ENCODE assay signal across 1 cellular context in the genomic region with DNA sequence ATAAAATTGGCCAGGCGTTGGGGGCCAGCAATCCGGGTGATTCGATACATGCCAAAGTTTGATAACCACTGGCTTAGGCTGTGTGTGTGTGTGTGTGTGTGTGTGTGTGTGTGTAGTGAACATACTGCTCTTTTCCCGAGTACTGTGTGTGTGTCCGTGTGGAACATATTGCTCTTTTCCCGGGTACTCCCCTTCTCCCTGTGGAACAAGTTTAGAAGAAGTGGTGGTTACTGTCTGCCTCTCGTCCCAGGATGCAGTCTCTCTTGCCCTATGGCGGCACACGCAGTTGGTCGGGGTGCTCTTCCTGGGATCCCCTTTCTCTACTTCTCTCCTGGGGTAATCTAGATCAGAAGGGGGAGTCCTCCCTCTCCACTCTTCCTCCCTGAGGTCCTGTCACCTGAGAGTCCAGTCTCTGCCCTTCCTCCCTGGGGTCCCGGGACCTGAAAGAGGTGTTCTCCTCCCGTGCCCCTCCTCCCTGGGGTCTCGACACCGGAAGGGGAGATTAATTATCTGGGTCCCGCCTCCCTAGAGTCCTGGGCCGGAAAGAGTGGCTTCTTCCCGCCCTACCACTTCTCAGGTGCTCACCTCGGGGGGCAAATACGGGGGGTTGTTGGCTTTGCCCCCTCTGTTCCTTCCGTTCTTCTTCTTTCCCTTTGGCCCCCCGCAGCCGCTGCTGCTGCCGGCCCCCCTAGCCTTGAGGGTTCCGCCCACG.
TF ChIP-seq lines count a peak whose summit lies in the region.

No MANE protein-coding gene starts in this region.

TF ChIP-seq in GM12878, 131 proteins besides CTCF, POLR2A, EP300 and RAD21 (continues in another document):
- peak; percentile 68; the same call in 1 of the 2 replicates for TF ChIP-seq GABPA (IDR thresholded peaks at IDR 0.05; ENCODE audit: low read depth)
- TF ChIP-seq FOS (IDR thresholded peaks at IDR 0.05; ENCODE audit: borderline replicate concordance, extremely low read depth, insufficient read length) = no peak
- TF ChIP-seq, protein P1, sequence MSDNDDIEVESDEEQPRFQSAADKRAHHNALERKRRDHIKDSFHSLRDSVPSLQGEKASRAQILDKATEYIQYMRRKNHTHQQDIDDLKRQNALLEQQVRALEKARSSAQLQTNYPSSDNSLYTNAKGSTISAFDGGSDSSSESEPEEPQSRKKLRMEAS (IDR thresholded peaks at IDR 0.05; ENCODE audit: low read depth, low read length) = peak; percentile 36; the same call in 1 of the 2 replicates
- no peak for TF ChIP-seq JUND (IDR thresholded peaks at IDR 0.05; ENCODE audit: low read depth, low read length)
- TF ChIP-seq, protein P2, sequence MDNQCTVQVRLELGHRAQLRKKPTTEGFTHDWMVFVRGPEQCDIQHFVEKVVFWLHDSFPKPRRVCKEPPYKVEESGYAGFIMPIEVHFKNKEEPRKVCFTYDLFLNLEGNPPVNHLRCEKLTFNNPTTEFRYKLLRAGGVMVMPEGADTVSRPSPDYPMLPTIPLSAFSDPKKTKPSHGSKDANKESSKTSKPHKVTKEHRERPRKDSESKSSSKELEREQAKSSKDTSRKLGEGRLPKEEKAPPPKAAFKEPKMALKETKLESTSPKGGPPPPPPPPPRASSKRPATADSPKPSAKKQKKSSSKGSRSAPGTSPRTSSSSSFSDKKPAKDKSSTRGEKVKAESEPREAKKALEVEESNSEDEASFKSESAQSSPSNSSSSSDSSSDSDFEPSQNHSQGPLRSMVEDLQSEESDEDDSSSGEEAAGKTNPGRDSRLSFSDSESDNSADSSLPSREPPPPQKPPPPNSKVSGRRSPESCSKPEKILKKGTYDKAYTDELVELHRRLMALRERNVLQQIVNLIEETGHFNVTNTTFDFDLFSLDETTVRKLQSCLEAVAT (IDR thresholded peaks at IDR 0.05) = 0 out of 2 replicates have a peak, but pooled peaks have one; percentile 48
- no peak for TF ChIP-seq YBX1 (IDR thresholded peaks at IDR 0.05)
- no peak for TF ChIP-seq IKZF1 (conservative IDR thresholded peaks at IDR 0.05)
- TF ChIP-seq, protein P3, sequence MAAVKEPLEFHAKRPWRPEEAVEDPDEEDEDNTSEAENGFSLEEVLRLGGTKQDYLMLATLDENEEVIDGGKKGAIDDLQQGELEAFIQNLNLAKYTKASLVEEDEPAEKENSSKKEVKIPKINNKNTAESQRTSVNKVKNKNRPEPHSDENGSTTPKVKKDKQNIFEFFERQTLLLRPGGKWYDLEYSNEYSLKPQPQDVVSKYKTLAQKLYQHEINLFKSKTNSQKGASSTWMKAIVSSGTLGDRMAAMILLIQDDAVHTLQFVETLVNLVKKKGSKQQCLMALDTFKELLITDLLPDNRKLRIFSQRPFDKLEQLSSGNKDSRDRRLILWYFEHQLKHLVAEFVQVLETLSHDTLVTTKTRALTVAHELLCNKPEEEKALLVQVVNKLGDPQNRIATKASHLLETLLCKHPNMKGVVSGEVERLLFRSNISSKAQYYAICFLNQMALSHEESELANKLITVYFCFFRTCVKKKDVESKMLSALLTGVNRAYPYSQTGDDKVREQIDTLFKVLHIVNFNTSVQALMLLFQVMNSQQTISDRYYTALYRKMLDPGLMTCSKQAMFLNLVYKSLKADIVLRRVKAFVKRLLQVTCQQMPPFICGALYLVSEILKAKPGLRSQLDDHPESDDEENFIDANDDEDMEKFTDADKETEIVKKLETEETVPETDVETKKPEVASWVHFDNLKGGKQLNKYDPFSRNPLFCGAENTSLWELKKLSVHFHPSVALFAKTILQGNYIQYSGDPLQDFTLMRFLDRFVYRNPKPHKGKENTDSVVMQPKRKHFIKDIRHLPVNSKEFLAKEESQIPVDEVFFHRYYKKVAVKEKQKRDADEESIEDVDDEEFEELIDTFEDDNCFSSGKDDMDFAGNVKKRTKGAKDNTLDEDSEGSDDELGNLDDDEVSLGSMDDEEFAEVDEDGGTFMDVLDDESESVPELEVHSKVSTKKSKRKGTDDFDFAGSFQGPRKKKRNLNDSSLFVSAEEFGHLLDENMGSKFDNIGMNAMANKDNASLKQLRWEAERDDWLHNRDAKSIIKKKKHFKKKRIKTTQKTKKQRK (IDR thresholded peaks at IDR 0.05; ENCODE audit: low read depth, low read length) = no peak
- TF ChIP-seq, protein P4, sequence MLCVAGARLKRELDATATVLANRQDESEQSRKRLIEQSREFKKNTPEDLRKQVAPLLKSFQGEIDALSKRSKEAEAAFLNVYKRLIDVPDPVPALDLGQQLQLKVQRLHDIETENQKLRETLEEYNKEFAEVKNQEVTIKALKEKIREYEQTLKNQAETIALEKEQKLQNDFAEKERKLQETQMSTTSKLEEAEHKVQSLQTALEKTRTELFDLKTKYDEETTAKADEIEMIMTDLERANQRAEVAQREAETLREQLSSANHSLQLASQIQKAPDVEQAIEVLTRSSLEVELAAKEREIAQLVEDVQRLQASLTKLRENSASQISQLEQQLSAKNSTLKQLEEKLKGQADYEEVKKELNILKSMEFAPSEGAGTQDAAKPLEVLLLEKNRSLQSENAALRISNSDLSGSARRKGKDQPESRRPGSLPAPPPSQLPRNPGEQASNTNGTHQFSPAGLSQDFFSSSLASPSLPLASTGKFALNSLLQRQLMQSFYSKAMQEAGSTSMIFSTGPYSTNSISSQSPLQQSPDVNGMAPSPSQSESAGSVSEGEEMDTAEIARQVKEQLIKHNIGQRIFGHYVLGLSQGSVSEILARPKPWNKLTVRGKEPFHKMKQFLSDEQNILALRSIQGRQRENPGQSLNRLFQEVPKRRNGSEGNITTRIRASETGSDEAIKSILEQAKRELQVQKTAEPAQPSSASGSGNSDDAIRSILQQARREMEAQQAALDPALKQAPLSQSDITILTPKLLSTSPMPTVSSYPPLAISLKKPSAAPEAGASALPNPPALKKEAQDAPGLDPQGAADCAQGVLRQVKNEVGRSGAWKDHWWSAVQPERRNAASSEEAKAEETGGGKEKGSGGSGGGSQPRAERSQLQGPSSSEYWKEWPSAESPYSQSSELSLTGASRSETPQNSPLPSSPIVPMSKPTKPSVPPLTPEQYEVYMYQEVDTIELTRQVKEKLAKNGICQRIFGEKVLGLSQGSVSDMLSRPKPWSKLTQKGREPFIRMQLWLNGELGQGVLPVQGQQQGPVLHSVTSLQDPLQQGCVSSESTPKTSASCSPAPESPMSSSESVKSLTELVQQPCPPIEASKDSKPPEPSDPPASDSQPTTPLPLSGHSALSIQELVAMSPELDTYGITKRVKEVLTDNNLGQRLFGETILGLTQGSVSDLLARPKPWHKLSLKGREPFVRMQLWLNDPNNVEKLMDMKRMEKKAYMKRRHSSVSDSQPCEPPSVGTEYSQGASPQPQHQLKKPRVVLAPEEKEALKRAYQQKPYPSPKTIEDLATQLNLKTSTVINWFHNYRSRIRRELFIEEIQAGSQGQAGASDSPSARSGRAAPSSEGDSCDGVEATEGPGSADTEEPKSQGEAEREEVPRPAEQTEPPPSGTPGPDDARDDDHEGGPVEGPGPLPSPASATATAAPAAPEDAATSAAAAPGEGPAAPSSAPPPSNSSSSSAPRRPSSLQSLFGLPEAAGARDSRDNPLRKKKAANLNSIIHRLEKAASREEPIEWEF (IDR thresholded peaks at IDR 0.05; ENCODE audit: insufficient replicate concordance, low read depth, low read length) = no peak
- peak; percentile 48; the same call in 1 of the 2 replicates for TF ChIP-seq RB1 (IDR thresholded peaks at IDR 0.05; ENCODE audit: borderline replicate concordance)
- TF ChIP-seq, protein P5, sequence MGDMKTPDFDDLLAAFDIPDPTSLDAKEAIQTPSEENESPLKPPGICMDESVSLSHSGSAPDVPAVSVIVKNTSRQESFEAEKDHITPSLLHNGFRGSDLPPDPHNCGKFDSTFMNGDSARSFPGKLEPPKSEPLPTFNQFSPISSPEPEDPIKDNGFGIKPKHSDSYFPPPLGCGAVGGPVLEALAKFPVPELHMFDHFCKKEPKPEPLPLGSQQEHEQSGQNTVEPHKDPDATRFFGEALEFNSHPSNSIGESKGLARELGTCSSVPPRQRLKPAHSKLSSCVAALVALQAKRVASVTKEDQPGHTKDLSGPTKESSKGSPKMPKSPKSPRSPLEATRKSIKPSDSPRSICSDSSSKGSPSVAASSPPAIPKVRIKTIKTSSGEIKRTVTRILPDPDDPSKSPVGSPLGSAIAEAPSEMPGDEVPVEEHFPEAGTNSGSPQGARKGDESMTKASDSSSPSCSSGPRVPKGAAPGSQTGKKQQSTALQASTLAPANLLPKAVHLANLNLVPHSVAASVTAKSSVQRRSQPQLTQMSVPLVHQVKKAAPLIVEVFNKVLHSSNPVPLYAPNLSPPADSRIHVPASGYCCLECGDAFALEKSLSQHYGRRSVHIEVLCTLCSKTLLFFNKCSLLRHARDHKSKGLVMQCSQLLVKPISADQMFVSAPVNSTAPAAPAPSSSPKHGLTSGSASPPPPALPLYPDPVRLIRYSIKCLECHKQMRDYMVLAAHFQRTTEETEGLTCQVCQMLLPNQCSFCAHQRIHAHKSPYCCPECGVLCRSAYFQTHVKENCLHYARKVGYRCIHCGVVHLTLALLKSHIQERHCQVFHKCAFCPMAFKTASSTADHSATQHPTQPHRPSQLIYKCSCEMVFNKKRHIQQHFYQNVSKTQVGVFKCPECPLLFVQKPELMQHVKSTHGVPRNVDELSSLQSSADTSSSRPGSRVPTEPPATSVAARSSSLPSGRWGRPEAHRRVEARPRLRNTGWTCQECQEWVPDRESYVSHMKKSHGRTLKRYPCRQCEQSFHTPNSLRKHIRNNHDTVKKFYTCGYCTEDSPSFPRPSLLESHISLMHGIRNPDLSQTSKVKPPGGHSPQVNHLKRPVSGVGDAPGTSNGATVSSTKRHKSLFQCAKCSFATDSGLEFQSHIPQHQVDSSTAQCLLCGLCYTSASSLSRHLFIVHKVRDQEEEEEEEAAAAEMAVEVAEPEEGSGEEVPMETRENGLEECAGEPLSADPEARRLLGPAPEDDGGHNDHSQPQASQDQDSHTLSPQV (IDR thresholded peaks at IDR 0.05) = no peak
- 0 out of 2 replicates have a peak, but pooled peaks have one; percentile 73 for TF ChIP-seq CHD1 (IDR thresholded peaks at IDR 0.05; ENCODE audit: low read depth, low read length)
- TF ChIP-seq EZH2 (IDR thresholded peaks at IDR 0.05; ENCODE audit: borderline replicate concordance, control insufficient read depth, low read depth, low read length) = no peak
- no peak for TF ChIP-seq SUZ12 (IDR thresholded peaks at IDR 0.05; ENCODE audit: unreplicated experiment)
- TF ChIP-seq NR2C1 (IDR thresholded peaks at IDR 0.05) = no peak
- no peak for TF ChIP-seq KDM1A (IDR thresholded peaks at IDR 0.05; ENCODE audit: borderline replicate concordance)
- TF ChIP-seq NFXL1 (IDR thresholded peaks at IDR 0.05; ENCODE audit: borderline replicate concordance) = no peak
- no peak for TF ChIP-seq YY1 (IDR thresholded peaks at IDR 0.05; ENCODE audit: low read depth, low read length)
- no peak for TF ChIP-seq TARDBP (IDR thresholded peaks at IDR 0.05; ENCODE audit: borderline replicate concordance)
- no peak for TF ChIP-seq RBBP5 (conservative IDR thresholded peaks at IDR 0.05)
- no peak for TF ChIP-seq CBX3 (IDR thresholded peaks at IDR 0.05; ENCODE audit: borderline replicate concordance, low read depth)
- TF ChIP-seq SREBF1 (IDR thresholded peaks at IDR 0.05; ENCODE audit: low read length) = no peak
- TF ChIP-seq EED (IDR thresholded peaks at IDR 0.05; ENCODE audit: low read depth) = 0 out of 2 replicates have a peak, but pooled peaks have one; percentile 14
- TF ChIP-seq RUNX3 (IDR thresholded peaks at IDR 0.05; ENCODE audit: low read length) = no peak
- no peak; the same call in 1 of the 2 replicates for TF ChIP-seq MXI1 (IDR thresholded peaks at IDR 0.05; ENCODE audit: low read depth, low read length)
- TF ChIP-seq RCOR1 (conservative IDR thresholded peaks at IDR 0.05; ENCODE audit: low read depth, low read length) = 0 out of 2 replicates have a peak, but pooled peaks have one; percentile 8
- TF ChIP-seq, protein P6, sequence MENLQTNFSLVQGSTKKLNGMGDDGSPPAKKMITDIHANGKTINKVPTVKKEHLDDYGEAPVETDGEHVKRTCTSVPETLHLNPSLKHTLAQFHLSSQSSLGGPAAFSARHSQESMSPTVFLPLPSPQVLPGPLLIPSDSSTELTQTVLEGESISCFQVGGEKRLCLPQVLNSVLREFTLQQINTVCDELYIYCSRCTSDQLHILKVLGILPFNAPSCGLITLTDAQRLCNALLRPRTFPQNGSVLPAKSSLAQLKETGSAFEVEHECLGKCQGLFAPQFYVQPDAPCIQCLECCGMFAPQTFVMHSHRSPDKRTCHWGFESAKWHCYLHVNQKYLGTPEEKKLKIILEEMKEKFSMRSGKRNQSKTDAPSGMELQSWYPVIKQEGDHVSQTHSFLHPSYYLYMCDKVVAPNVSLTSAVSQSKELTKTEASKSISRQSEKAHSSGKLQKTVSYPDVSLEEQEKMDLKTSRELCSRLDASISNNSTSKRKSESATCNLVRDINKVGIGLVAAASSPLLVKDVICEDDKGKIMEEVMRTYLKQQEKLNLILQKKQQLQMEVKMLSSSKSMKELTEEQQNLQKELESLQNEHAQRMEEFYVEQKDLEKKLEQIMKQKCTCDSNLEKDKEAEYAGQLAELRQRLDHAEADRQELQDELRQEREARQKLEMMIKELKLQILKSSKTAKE (IDR thresholded peaks at IDR 0.05; ENCODE audit: low read depth, poor library complexity, severe bottlenecking) = no peak
- TF ChIP-seq, protein P7, sequence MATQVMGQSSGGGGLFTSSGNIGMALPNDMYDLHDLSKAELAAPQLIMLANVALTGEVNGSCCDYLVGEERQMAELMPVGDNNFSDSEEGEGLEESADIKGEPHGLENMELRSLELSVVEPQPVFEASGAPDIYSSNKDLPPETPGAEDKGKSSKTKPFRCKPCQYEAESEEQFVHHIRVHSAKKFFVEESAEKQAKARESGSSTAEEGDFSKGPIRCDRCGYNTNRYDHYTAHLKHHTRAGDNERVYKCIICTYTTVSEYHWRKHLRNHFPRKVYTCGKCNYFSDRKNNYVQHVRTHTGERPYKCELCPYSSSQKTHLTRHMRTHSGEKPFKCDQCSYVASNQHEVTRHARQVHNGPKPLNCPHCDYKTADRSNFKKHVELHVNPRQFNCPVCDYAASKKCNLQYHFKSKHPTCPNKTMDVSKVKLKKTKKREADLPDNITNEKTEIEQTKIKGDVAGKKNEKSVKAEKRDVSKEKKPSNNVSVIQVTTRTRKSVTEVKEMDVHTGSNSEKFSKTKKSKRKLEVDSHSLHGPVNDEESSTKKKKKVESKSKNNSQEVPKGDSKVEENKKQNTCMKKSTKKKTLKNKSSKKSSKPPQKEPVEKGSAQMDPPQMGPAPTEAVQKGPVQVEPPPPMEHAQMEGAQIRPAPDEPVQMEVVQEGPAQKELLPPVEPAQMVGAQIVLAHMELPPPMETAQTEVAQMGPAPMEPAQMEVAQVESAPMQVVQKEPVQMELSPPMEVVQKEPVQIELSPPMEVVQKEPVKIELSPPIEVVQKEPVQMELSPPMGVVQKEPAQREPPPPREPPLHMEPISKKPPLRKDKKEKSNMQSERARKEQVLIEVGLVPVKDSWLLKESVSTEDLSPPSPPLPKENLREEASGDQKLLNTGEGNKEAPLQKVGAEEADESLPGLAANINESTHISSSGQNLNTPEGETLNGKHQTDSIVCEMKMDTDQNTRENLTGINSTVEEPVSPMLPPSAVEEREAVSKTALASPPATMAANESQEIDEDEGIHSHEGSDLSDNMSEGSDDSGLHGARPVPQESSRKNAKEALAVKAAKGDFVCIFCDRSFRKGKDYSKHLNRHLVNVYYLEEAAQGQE (IDR thresholded peaks at IDR 0.05; ENCODE audit: low read depth, low read length) = no peak
- TF ChIP-seq RELA (IDR thresholded peaks at IDR 0.05; ENCODE audit: borderline replicate concordance, partially characterized antibody) = no peak
- no peak for TF ChIP-seq HDAC2 (IDR thresholded peaks at IDR 0.05)
- no peak for TF ChIP-seq ESRRA (IDR thresholded peaks at IDR 0.05; ENCODE audit: low read length)
- TF ChIP-seq ZNF274 (IDR thresholded peaks at IDR 0.05; ENCODE audit: insufficient read depth, insufficient read length) = no peak
- no peak for TF ChIP-seq RFX5 (IDR thresholded peaks at IDR 0.05; ENCODE audit: low read depth, low read length)
- no peak for TF ChIP-seq CREB1 (IDR thresholded peaks at IDR 0.05; ENCODE audit: low read depth)
- TF ChIP-seq BCL11A (IDR thresholded peaks at IDR 0.05; ENCODE audit: low read depth, low read length) = no peak
- no peak for TF ChIP-seq ZNF384 (IDR thresholded peaks at IDR 0.05; ENCODE audit: borderline replicate concordance, low read depth, low read length)
- TF ChIP-seq SP1 (IDR thresholded peaks at IDR 0.05; ENCODE audit: low read depth, low read length) = no peak
